ENCODE assay signal across 8 cellular contexts in the genomic region with DNA sequence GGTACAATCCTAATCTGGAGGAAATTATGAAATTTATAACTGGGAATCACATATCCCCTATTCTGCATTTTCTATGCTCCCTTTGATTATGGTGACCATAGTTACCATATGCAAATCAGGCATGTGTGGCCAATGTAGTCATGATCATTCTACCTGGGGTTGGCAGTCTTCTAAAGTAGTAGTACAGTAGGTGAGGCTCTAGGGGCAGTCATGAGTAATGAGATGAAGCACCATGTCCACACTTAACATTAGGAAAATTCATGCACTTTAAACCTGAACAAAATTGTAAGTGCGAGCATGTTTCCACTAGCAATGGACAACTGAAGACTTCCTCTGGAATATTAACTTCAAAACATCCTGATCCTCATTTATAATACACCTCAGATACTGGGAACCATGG.
DNase-seq lines count a peak whose midpoint lies in the region; ATAC-seq, FAIRE-seq and TF ChIP-seq lines count a peak whose summit lies in the region.

No MANE protein-coding gene starts in this region.

- no peak for FAIRE-seq in GM12892 (lab: Jason Lieb, UNC)

- no peak for TF ChIP-seq POLR2A in GM12892 (IDR thresholded peaks at IDR 0.05; ENCODE audit: low read depth, low read length)

- peak; percentile 91 for ATAC-seq in GM21619 (IDR thresholded peaks at IDR 0.05; ENCODE audit: unreplicated experiment)
- peak; percentile 87 for ATAC-seq in stimulated activated naive CD8-positive, alpha-beta T cell treated with anti-CD3 and anti-CD28 coated beads, Interleukin-15, amount 100 ng/mL, for 72 hours

- TF ChIP-seq RAD21 in Ishikawa (IDR thresholded peaks at IDR 0.05; ENCODE audit: low read depth): peak; percentile 27; the same call in 1 of the 2 replicates

- peaks cover 9% of the 10 kb centered on the region for H3K27me3 Mint-ChIP-seq in stimulated activated naive CD8-positive, alpha-beta T cell treated with anti-CD3 and anti-CD28 coated beads, Interleukin-15, amount 100 ng/mL, for 72 hours

- no peak for TF ChIP-seq EP300 in Ishikawa (IDR thresholded peaks at IDR 0.05; ENCODE audit: borderline replicate concordance)

- no peak overlapping the region for H3K27ac Mint-ChIP-seq in stimulated activated naive CD8-positive, alpha-beta T cell treated with anti-CD3 and anti-CD28 coated beads, Interleukin-15, amount 100 ng/mL, for 72 hours

- H3K9me3 Mint-ChIP-seq in stimulated activated naive CD8-positive, alpha-beta T cell treated with anti-CD3 and anti-CD28 coated beads, Interleukin-15, amount 100 ng/mL, for 72 hours: no peaks in the 10 kb centered on the region

- no peak overlapping the region for H3K4me3 Mint-ChIP-seq in stimulated activated naive CD8-positive, alpha-beta T cell treated with anti-CD3 and anti-CD28 coated beads, Interleukin-15, amount 100 ng/mL, for 72 hours

- H3K4me1 Mint-ChIP-seq in stimulated activated naive CD8-positive, alpha-beta T cell treated with anti-CD3 and anti-CD28 coated beads, Interleukin-15, amount 100 ng/mL, for 72 hours: no peaks in the 10 kb centered on the region

- DNase-seq in GM12892 (ENCODE audit: insufficient read length): peak; percentile 5
- DNase-seq in cerebellum (ENCODE audit: low spot score): peak; percentile 4
- no peak for DNase-seq in stimulated activated naive CD8-positive, alpha-beta T cell treated with anti-CD3 and anti-CD28 coated beads, Interleukin-15, amount 100 ng/mL, for 72 hours
- no peak for DNase-seq in activated CD8-positive, alpha-beta memory T cell treated with anti-CD3 and anti-CD28 coated beads, Interleukin-2, amount 50 U/mL, for 4 hours
- no peak for DNase-seq in NCI-H345 (lab: John Stamatoyannopoulos, UW)
- DNase-seq in activated naive CD4-positive, alpha-beta T cell treated with anti-CD3 and anti-CD28 coated beads, Interleukin-2, amount 50 U/mL, for 16 hours: no peak

TF ChIP-seq in Ishikawa, 13 proteins besides CTCF, POLR2A, EP300 and RAD21:
- TF ChIP-seq, protein P1, sequence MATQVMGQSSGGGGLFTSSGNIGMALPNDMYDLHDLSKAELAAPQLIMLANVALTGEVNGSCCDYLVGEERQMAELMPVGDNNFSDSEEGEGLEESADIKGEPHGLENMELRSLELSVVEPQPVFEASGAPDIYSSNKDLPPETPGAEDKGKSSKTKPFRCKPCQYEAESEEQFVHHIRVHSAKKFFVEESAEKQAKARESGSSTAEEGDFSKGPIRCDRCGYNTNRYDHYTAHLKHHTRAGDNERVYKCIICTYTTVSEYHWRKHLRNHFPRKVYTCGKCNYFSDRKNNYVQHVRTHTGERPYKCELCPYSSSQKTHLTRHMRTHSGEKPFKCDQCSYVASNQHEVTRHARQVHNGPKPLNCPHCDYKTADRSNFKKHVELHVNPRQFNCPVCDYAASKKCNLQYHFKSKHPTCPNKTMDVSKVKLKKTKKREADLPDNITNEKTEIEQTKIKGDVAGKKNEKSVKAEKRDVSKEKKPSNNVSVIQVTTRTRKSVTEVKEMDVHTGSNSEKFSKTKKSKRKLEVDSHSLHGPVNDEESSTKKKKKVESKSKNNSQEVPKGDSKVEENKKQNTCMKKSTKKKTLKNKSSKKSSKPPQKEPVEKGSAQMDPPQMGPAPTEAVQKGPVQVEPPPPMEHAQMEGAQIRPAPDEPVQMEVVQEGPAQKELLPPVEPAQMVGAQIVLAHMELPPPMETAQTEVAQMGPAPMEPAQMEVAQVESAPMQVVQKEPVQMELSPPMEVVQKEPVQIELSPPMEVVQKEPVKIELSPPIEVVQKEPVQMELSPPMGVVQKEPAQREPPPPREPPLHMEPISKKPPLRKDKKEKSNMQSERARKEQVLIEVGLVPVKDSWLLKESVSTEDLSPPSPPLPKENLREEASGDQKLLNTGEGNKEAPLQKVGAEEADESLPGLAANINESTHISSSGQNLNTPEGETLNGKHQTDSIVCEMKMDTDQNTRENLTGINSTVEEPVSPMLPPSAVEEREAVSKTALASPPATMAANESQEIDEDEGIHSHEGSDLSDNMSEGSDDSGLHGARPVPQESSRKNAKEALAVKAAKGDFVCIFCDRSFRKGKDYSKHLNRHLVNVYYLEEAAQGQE (IDR thresholded peaks at IDR 0.05; ENCODE audit: low read depth): no peak
- TF ChIP-seq USF1 (IDR thresholded peaks at IDR 0.05): no peak

Comparison
In these comparisons a context has a peak if more than half of its experiments do, and no peak if none do; other contexts are left out.
1. DNase-seq: peak in GM12892 (single experiment) and cerebellum (single experiment); none in stimulated activated naive CD8-positive, alpha-beta T cell treated with anti-CD3 and anti-CD28 coated beads, Interleukin-15, amount 100 ng/mL, for 72 hours (0 of 2), activated CD8-positive, alpha-beta memory T cell treated with anti-CD3 and anti-CD28 coated beads, Interleukin-2, amount 50 U/mL, for 4 hours (single experiment), NCI-H345 (single experiment) and activated naive CD4-positive, alpha-beta T cell treated with anti-CD3 and anti-CD28 coated beads, Interleukin-2, amount 50 U/mL, for 16 hours (single experiment).